10 cellular contexts compared by ENCODE assay signal in genomic region chr1:9842781-9843575, GRCh38. TPM values are rescaled to one million over a fixed set of nuclear protein-coding genes. Genes with fewer than 3 reads are reported as not detected.
A peak's percentile ranks its signal among the peaks of the same experiment; 100 is the strongest.
DNase-seq lines count a peak whose midpoint lies in the region; ATAC-seq and TF ChIP-seq lines count a peak whose summit lies in the region.
"Had no signal": no experiment of that assay in that cellular context is flagged by ENCODE, and none has a peak within 500 bp of the region (broad histone marks: within the 10 kb centered on the region; RNA-seq: fewer than 3 reads in every experiment).

No MANE protein-coding gene starts in this region.

- H3K79me2 ChIP-seq in GM23338 (replicated peaks; ENCODE audit: insufficient read depth) (no peaks in the 10 kb centered on the region), MM.1S (ENCODE audit: low read length) (no peaks in the 10 kb centered on the region)

- DNase-seq in GM23338 (ENCODE audit: low spot score): no peak
- DNase-seq in NCI-H345 (lab: John Stamatoyannopoulos, UW): peak; percentile 85
- DNase-seq in mucosa of gallbladder (ENCODE audit: low spot score): peak; percentile 73
- DNase-seq in activated T-cell treated with anti-CD3 and anti-CD28 coated beads, Interleukin-2, amount 50 U/mL, for 48 hours: no peak
- no peak for DNase-seq in NCI-H2227 treated with DMSO at 0.1 percent for 48 hours (lab: John Stamatoyannopoulos, UW)
- no peak for DNase-seq in MM.1S

- peaks cover 6% of the 10 kb centered on the region for H3K27me3 Mint-ChIP-seq in GM23338 (ENCODE audit: insufficient read depth, low read depth, poor library complexity)
- H3K27me3 Mint-ChIP-seq: type B pancreatic cell had no signal

- ATAC-seq in GM23338 (peak; percentile 31), HG02798 (IDR thresholded peaks at IDR 0.05; ENCODE audit: poor library complexity, unreplicated experiment) (no peak)
- ATAC-seq: activated naive CD4-positive, alpha-beta T cell treated with anti-CD3 and anti-CD28 coated beads, Interleukin-2, amount 50 U/mL, for 72 hours had no signal

- no peak overlapping the region for H2AFZ ChIP-seq in GM23338
- no peak overlapping the region for H2AFZ ChIP-seq in MM.1S (ENCODE audit: low read length)

- H3K4me3 ChIP-seq in GM23338 (no peak overlapping the region), MM.1S (ENCODE audit: low read length) (no peak overlapping the region)

- H3K27ac Mint-ChIP-seq in GM23338: no peak overlapping the region
- H3K27ac Mint-ChIP-seq: activated naive CD4-positive, alpha-beta T cell treated with anti-CD3 and anti-CD28 coated beads, Interleukin-2, amount 50 U/mL, for 72 hours; type B pancreatic cell had no signal

- H3K27me3 ChIP-seq in GM23338 (ENCODE audit: insufficient read depth) (no peaks in the 10 kb centered on the region), MM.1S (replicated peaks; ENCODE audit: insufficient read depth, low read length) (no peaks in the 10 kb centered on the region)

- no peaks in the 10 kb centered on the region for H4K20me1 ChIP-seq in GM23338 (replicated peaks; ENCODE audit: insufficient read depth)
- H4K20me1 ChIP-seq in MM.1S (ENCODE audit: insufficient read depth, low read length): no peaks in the 10 kb centered on the region

- no peak overlapping the region for H3K4me3 Mint-ChIP-seq in GM23338
- H3K4me3 Mint-ChIP-seq: type B pancreatic cell had no signal

- peaks cover 14% of the 10 kb centered on the region for H3K4me1 ChIP-seq in GM23338 (ENCODE audit: insufficient read depth)
- H3K4me1 ChIP-seq in MM.1S (ENCODE audit: low read length): no peaks in the 10 kb centered on the region

- H3F3A ChIP-seq in GM23338 (replicated peaks; ENCODE audit: low read depth): peaks cover 3% of the 10 kb centered on the region; the same call in 1 of the 2 replicates
- H3F3A ChIP-seq in MM.1S (ENCODE audit: insufficient read depth, low read length): no peaks in the 10 kb centered on the region

- no peaks in the 10 kb centered on the region; the same call in 2 of the 3 replicates for H3K36me3 Mint-ChIP-seq in GM23338 (ENCODE audit: low read depth)
- H3K36me3 Mint-ChIP-seq: activated naive CD4-positive, alpha-beta T cell treated with anti-CD3 and anti-CD28 coated beads, Interleukin-2, amount 50 U/mL, for 72 hours; type B pancreatic cell had no signal

- H3K9ac ChIP-seq in MM.1S (ENCODE audit: low read length): no peak overlapping the region

- H3K9me3 Mint-ChIP-seq in GM23338: 0 out of 3 replicates have a peak, but pooled peaks cover 2% of the 10 kb centered on the region
- H3K9me3 Mint-ChIP-seq: activated naive CD4-positive, alpha-beta T cell treated with anti-CD3 and anti-CD28 coated beads, Interleukin-2, amount 50 U/mL, for 72 hours; type B pancreatic cell had no signal

- H3K27ac ChIP-seq in GM23338 (ENCODE audit: low read depth) (no peak overlapping the region), cingulate gyrus (ENCODE audit: low read depth, low read length) (peak overlapping the region; percentile 93), MM.1S (ENCODE audit: low read length) (no peak overlapping the region)

- H3K4me2 ChIP-seq in GM23338 (no peak overlapping the region), MM.1S (ENCODE audit: low read depth, low read length) (no peak overlapping the region)

- peak; percentile 12 to 19; a peak in 1 of 4 replicates for TF ChIP-seq CTCF in GM23338 (conservative IDR thresholded peaks at IDR 0.05; ENCODE audit: low read depth in 2 of 2)
- no peak for TF ChIP-seq CTCF in MM.1S (IDR thresholded peaks at IDR 0.05; ENCODE audit: low read length)

- H3K9me2 ChIP-seq in GM23338 (ENCODE audit: insufficient read depth) (no peaks in the 10 kb centered on the region), MM.1S (replicated peaks; ENCODE audit: insufficient read depth, low read length) (no peaks in the 10 kb centered on the region)

- H3K36me3 ChIP-seq in GM23338 (ENCODE audit: insufficient read depth) (no peaks in the 10 kb centered on the region), MM.1S (replicated peaks; ENCODE audit: insufficient read depth, low read length) (no peaks in the 10 kb centered on the region)

- H3K4me1 Mint-ChIP-seq in GM23338: peaks cover 23% of the 10 kb centered on the region

- no peaks in the 10 kb centered on the region for H3K9me3 ChIP-seq in MM.1S (replicated peaks; ENCODE audit: insufficient read depth, low read length)

TF ChIP-seq in GM23338, 12 proteins besides CTCF, POLR2A, EP300 and RAD21 (continues in another document):
- TF ChIP-seq ZNF114 (CRISPR knock-in tag; IDR thresholded peaks at IDR 0.05): no peak
- TF ChIP-seq CREB1 (CRISPR knock-in tag; IDR thresholded peaks at IDR 0.05; ENCODE audit: low read depth): no peak
- no peak for TF ChIP-seq POLR2AphosphoS5 (IDR thresholded peaks at IDR 0.05; ENCODE audit: low read depth)
- no peak for TF ChIP-seq ZNF462 (CRISPR knock-in tag; IDR thresholded peaks at IDR 0.05)
- TF ChIP-seq ETS1 (IDR thresholded peaks at IDR 0.05): no peak

RNA-seq across cellular contexts. Expression of gene CLSTN1, which starts 19.2 kb away (rescaled TPM):
- total RNA-seq in GM23338 (2014; rRNA removed; shearing (Covaris generic)): 56.4 and 66.2 TPM in 2 replicates
- polyA plus RNA-seq in GM23338 (2016; fragmentation: Nextera tagmentation; extraction: Ambion mirVana): 38.5 and 41.7 TPM in 2 replicates
- 287 TPM for total RNA-seq in mucosa of gallbladder

Comparison
In these comparisons a context has a peak if more than half of its experiments do, and no peak if none do; other contexts are left out.
1. DNase-seq: peak in NCI-H345 (single experiment) and mucosa of gallbladder (single experiment); none in GM23338 (single experiment), activated T-cell treated with anti-CD3 and anti-CD28 coated beads, Interleukin-2, amount 50 U/mL, for 48 hours (0 of 2), NCI-H2227 treated with DMSO at 0.1 percent for 48 hours (single experiment) and MM.1S (single experiment).